Comparison of ENCODE assay signal across 21 cellular contexts in genomic region chr10:131107970-131108369, GRCh38.
A peak's percentile ranks its signal among the peaks of the same experiment; 100 is the strongest.
DNase-seq lines count a peak whose midpoint lies in the region; TF ChIP-seq lines count a peak whose summit lies in the region.
"Had no signal": no experiment of that assay in that cellular context is flagged by ENCODE, and none has a peak within 500 bp of the region (broad histone marks: within the 10 kb centered on the region; RNA-seq: fewer than 3 reads in every experiment).

No MANE protein-coding gene starts in this region.

- peak overlapping the region; percentile 66 for H4K91ac ChIP-seq in neuronal stem cell (ENCODE audit: low read depth, low read length, poor library complexity)

- no peaks in the 10 kb centered on the region for H3K79me1 ChIP-seq in neuronal stem cell (ENCODE audit: low read depth, low read length)

- H3K4me1 Mint-ChIP-seq in activated T-helper 2 cell treated with anti-CD3 and anti-CD28 coated beads, Interferon-gamma antibody, Interleukin-2, Interleukin-4, amounts not matched to agents 10 μg/mL and 5 μg/mL and 100 μg/mL, durations not matched to agents 14 hours and 24 hours and 36 hours (ENCODE audit: low read depth): no peaks in the 10 kb centered on the region
- H3K4me1 Mint-ChIP-seq: CD14-positive monocyte; CD8-positive, alpha-beta memory T cell had no signal

- no peak overlapping the region for H3K4me2 ChIP-seq in neuronal stem cell (ENCODE audit: insufficient read depth, low read length, poor library complexity, severe bottlenecking)
- H3K4me2 ChIP-seq: A549; BLaER1 treated with 17β-estradiol and CSF1 and Interleukin-3, amounts not matched to agents 10 nM and 100 nM had no signal

- no peak overlapping the region for H2AFZ ChIP-seq in neuronal stem cell (ENCODE audit: low read length)

- no peak overlapping the region for H3K27ac ChIP-seq in neuronal stem cell (replicated peaks; ENCODE audit: low read length)
- H3K27ac ChIP-seq in tibial artery: no peak overlapping the region
- H3K27ac ChIP-seq: A549; BLaER1 treated with 17β-estradiol and CSF1 and Interleukin-3, amounts not matched to agents 10 nM and 100 nM had no signal

- H3K9me3 ChIP-seq in neuronal stem cell (replicated peaks in 1 of 2; ENCODE audit: control insufficient read depth in 2 of 2, insufficient read depth in 1 of 2, low read depth in 1 of 2, low read length in 2 of 2) (peaks cover 0 to 1% of the 10 kb centered on the region in 2 donors), tibial artery (peaks cover 0 to 4% (median 0%) of the 10 kb centered on the region in 3 donors)
- H3K9me3 ChIP-seq: A549, BE2C, HAP-1 had no signal

- H3K27me3 ChIP-seq in neuronal stem cell (ENCODE audit: control insufficient read depth in 3 of 3, insufficient read depth in 3 of 3, low read depth in 1 of 3, low read length in 3 of 3) (no peaks in the 10 kb centered on the region), tibial artery (no peaks in the 10 kb centered on the region)
- H3K27me3 ChIP-seq: BE2C; BLaER1 treated with 17β-estradiol and CSF1 and Interleukin-3, amounts not matched to agents 10 nM and 100 nM had no signal

- TF ChIP-seq CTCF in LNCaP clone FGC (IDR thresholded peaks at IDR 0.05; ENCODE audit: control insufficient read depth, extremely low read depth, insufficient read depth): no peak
- TF ChIP-seq CTCF in tibial artery (IDR thresholded peaks at IDR 0.05): no peak

- H3K9ac ChIP-seq in neuronal stem cell (ENCODE audit: low read depth, low read length, poor library complexity): no peak overlapping the region
- H3K9ac ChIP-seq: BLaER1 treated with 17β-estradiol and CSF1 and Interleukin-3, amounts not matched to agents 10 nM and 100 nM had no signal

- H3K36me3 Mint-ChIP-seq in activated T-helper 2 cell treated with anti-CD3 and anti-CD28 coated beads, Interferon-gamma antibody, Interleukin-2, Interleukin-4, amounts not matched to agents 10 μg/mL and 5 μg/mL and 100 μg/mL, durations not matched to agents 14 hours and 24 hours and 36 hours (ENCODE audit: low read depth): no peaks in the 10 kb centered on the region
- H3K36me3 Mint-ChIP-seq: CD14-positive monocyte; CD8-positive, alpha-beta memory T cell had no signal

- peaks cover 4% of the 10 kb centered on the region for H3K9me3 Mint-ChIP-seq in activated T-helper 2 cell treated with anti-CD3 and anti-CD28 coated beads, Interferon-gamma antibody, Interleukin-2, Interleukin-4, amounts not matched to agents 10 μg/mL and 5 μg/mL and 100 μg/mL, durations not matched to agents 14 hours and 24 hours and 36 hours

- H2BK12ac ChIP-seq in neuronal stem cell (ENCODE audit: low read length): no peak overlapping the region

- H2AK5ac ChIP-seq in neuronal stem cell (ENCODE audit: low read depth, low read length): no peak overlapping the region

- H4K8ac ChIP-seq in neuronal stem cell (ENCODE audit: low read depth, low read length): no peak overlapping the region

- intact Hi-C loops in activated T-helper 2 cell treated with anti-CD3 and anti-CD28 coated beads, Interferon-gamma antibody, Interleukin-2, Interleukin-4, amounts not matched to agents 10 μg/mL and 5 μg/mL and 100 μg/mL, durations not matched to agents 14 hours and 24 hours and 36 hours (cut with micrococcal nuclease): no loop called here
- intact Hi-C loops in tibial artery (cut with DNase I; ENCODE audit: low total_unique reads): no loop called here

- DNase-seq in ELF-1 (ENCODE audit: low read depth, low spot score) (peak; percentile 62), LNCaP clone FGC (ENCODE audit: low read depth) (peak; percentile 75), neuronal stem cell (ENCODE audit: low spot score) (no peak), cortex of kidney (lab: John Stamatoyannopoulos, UW) (no peak), tibial artery (no peak)
- DNase-seq in activated T-helper 2 cell treated with anti-CD3 and anti-CD28 coated beads, Interferon-gamma antibody, Interleukin-2, Interleukin-4, amounts not matched to agents 10 μg/mL and 5 μg/mL and 100 μg/mL, durations not matched to agents 14 hours and 24 hours and 36 hours (ENCODE audit: low spot score): no peak
- DNase-seq: 8988T; ACHN; AML-193; BE2C; CD4-positive, alpha-beta T cell; CD8-positive, alpha-beta memory T cell; DMS 273 treated with DMSO at 0.1 percent for 48 hours; DMS79; EL; GF-D8; GOT3 had no signal

- no peak overlapping the region for H2BK120ac ChIP-seq in neuronal stem cell (ENCODE audit: low read depth, low read length)

- H3K14ac ChIP-seq in neuronal stem cell (ENCODE audit: low read length): no peak overlapping the region

- WGBS in neuronal stem cell (ENCODE audit: extremely low coverage in 2 of 2, insufficient read length in 2 of 2, insufficient replicate concordance in 1 of 2), 2 donors: no CpG with 5 or more reads among the region's 9 CpGs

- no peak overlapping the region for H2BK15ac ChIP-seq in neuronal stem cell (ENCODE audit: low read length)

- H3K4me3 ChIP-seq in LNCaP clone FGC (ENCODE audit: low read depth, low read length) (no peak overlapping the region), neuronal stem cell (ENCODE audit: low read length in 2 of 2) (no peak overlapping the region), tibial artery (no peak overlapping the region)
- H3K4me3 ChIP-seq: A549; BLaER1 treated with 17β-estradiol and CSF1 and Interleukin-3, amounts not matched to agents 10 nM and 100 nM; HAP-1 had no signal

- H3K27ac Mint-ChIP-seq in activated T-helper 2 cell treated with anti-CD3 and anti-CD28 coated beads, Interferon-gamma antibody, Interleukin-2, Interleukin-4, amounts not matched to agents 10 μg/mL and 5 μg/mL and 100 μg/mL, durations not matched to agents 14 hours and 24 hours and 36 hours: no peak overlapping the region
- H3K27ac Mint-ChIP-seq: CD14-positive monocyte; CD4-positive, alpha-beta T cell; CD8-positive, alpha-beta memory T cell had no signal

- no peak overlapping the region for H3K23ac ChIP-seq in neuronal stem cell (ENCODE audit: low read depth, low read length, poor library complexity)

- no peaks in the 10 kb centered on the region for H3K27me3 Mint-ChIP-seq in activated T-helper 2 cell treated with anti-CD3 and anti-CD28 coated beads, Interferon-gamma antibody, Interleukin-2, Interleukin-4, amounts not matched to agents 10 μg/mL and 5 μg/mL and 100 μg/mL, durations not matched to agents 14 hours and 24 hours and 36 hours (ENCODE audit: low read depth)
- H3K27me3 Mint-ChIP-seq: CD4-positive, alpha-beta T cell; CD8-positive, alpha-beta memory T cell had no signal

- H3K4ac ChIP-seq in neuronal stem cell (ENCODE audit: low read length): no peak overlapping the region

- H3K4me3 Mint-ChIP-seq in activated T-helper 2 cell treated with anti-CD3 and anti-CD28 coated beads, Interferon-gamma antibody, Interleukin-2, Interleukin-4, amounts not matched to agents 10 μg/mL and 5 μg/mL and 100 μg/mL, durations not matched to agents 14 hours and 24 hours and 36 hours (ENCODE audit: low read depth): no peak overlapping the region
- H3K4me3 Mint-ChIP-seq: CD14-positive monocyte; CD8-positive, alpha-beta memory T cell had no signal

- H3K4me1 ChIP-seq in neuronal stem cell (ENCODE audit: control insufficient read depth in 2 of 2, insufficient read depth in 1 of 2, low read depth in 1 of 2, low read length in 2 of 2) (no peaks in the 10 kb centered on the region), tibial artery (no peaks in the 10 kb centered on the region)
- H3K4me1 ChIP-seq: A549; BE2C; BLaER1 treated with 17β-estradiol and CSF1 and Interleukin-3, amounts not matched to agents 10 nM and 100 nM; HAP-1 had no signal

- no peaks in the 10 kb centered on the region for H3K36me3 ChIP-seq in neuronal stem cell (replicated peaks in 1 of 2; ENCODE audit: control insufficient read depth in 2 of 2, insufficient read depth in 2 of 2, low read length in 2 of 2)
- H3K36me3 ChIP-seq in tibial artery: no peaks in the 10 kb centered on the region
- H3K36me3 ChIP-seq: BE2C, HAP-1 had no signal

- no peak overlapping the region for H3K18ac ChIP-seq in neuronal stem cell (ENCODE audit: low read length)

- no peak overlapping the region for H2BK5ac ChIP-seq in neuronal stem cell (ENCODE audit: low read length)

Comparison
In these comparisons a context has a peak if more than half of its experiments do, and no peak if none do; other contexts are left out.
1. DNase-seq: peak in ELF-1 (single experiment) and LNCaP clone FGC (single experiment); none in neuronal stem cell (single experiment), activated T-helper 2 cell treated with anti-CD3 and anti-CD28 coated beads, Interferon-gamma antibody, Interleukin-2, Interleukin-4, amounts not matched to agents 10 μg/mL and 5 μg/mL and 100 μg/mL, durations not matched to agents 14 hours and 24 hours and 36 hours (single experiment), cortex of kidney (single experiment) and tibial artery (0 of 2).